Comparison of ENCODE assay signal across 8 cellular contexts in the genomic region with DNA sequence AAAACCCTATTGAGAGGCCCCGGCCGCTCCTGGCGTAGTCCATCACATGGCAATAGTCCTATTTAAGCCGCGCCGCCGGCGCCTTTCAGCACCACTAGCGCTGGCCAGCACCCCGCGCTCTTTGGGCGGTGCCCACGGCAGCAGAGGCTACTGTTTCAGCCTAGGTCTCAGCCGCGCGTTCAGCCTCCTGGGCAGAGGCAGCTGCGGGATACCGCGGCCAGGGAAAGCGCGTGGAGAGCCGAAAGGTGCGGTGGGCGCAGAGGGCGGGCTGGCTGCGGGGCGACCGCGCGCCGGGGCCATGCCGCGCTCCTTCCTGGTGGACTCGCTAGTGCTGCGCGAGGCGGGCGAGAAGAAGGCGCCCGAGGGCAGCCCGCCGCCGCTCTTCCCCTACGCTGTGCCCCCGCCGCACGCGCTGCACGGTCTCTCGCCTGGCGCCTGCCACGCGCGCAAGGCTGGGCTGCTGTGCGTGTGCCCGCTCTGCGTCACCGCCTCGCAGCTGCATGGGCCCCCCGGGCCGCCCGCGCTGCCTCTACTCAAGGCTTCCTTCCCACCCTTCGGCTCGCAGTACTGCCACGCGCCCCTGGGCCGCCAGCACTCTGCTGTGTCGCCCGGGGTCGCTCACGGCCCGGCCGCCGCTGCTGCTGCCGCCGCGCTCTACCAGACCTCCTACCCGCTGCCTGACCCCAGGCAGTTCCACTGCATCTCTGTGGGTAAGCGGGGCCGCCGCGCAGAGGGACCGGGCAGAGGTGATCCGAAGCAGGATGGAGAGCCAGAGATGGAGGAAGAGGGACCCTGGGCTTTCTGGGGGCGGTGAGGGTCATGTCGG. TPM values are rescaled to one million over a fixed set of nuclear protein-coding genes. Genes with fewer than 3 reads are reported as not detected.
A peak's percentile ranks its signal among the peaks of the same experiment; 100 is the strongest.
DNase-seq lines count a peak whose midpoint lies in the region; ATAC-seq and TF ChIP-seq lines count a peak whose summit lies in the region.

A gene (plus strand): TSS at position 91 of the 826 bp plus-strand sequence. CDS start 208 bp downstream, at position 299.

- H3K27me3 ChIP-seq in BE2C (peaks cover 98% of the 10 kb centered on the region), IMR-90 (ENCODE audit: control insufficient read depth, insufficient read depth, low read length) (peaks cover 89% of the 10 kb centered on the region), stomach smooth muscle (ENCODE audit: control insufficient read depth in 1 of 2, insufficient read depth in 2 of 2, low read length in 2 of 2) (peaks cover 77 to 91% of the 10 kb centered on the region in 2 donors)

- no peak within 1 kb of the TSS for H3K9ac ChIP-seq in IMR-90 (ENCODE audit: low read depth, low read length)
- H3K9ac ChIP-seq in stomach smooth muscle (ENCODE audit: low read length in 2 of 2), result no peak within 1 kb of the TSS

- 0 out of 2 replicates have a peak within 1 kb of the TSS, but pooled peaks have one; percentile 16 for H3K4me2 ChIP-seq in IMR-90 (ENCODE audit: low read depth, low read length)

- no peak within 1 kb of the TSS for H4K8ac ChIP-seq in IMR-90 (ENCODE audit: low read depth in 2 of 2, low read length in 2 of 2)

- TF ChIP-seq POLR2A in IMR-90 (IDR thresholded peaks at IDR 0.05; ENCODE audit: low read depth, low read length), result no peak

- POLR2A ChIA-PET in IMR-90 (lab: Charles Lee; ENCODE audit: unreplicated experiment), result no interaction called here

- no peak within 1 kb of the TSS for H3K14ac ChIP-seq in IMR-90 (replicated peaks; ENCODE audit: low read depth, low read length)

- no peak within 1 kb of the TSS for H3K4ac ChIP-seq in IMR-90 (ENCODE audit: low read depth, low read length)

- peak within 1 kb of the TSS; percentile 45 for H2AK9ac ChIP-seq in IMR-90 (replicated peaks; ENCODE audit: low read depth, low read length, poor library complexity)

- intact Hi-C loops in IMR-90 (cut with micrococcal nuclease), result loop anchor here (2.0 to 10.0 kb wide), 2 partner anchors 172 to 258 kb away; a partner anchor contains a TSS
- intact Hi-C loops in natural killer cell (cut with micrococcal nuclease), result no loop called here

- no peak within 1 kb of the TSS for H2BK120ac ChIP-seq in IMR-90 (ENCODE audit: low read depth, low read length)

- H2AFZ ChIP-seq in IMR-90 (replicated peaks; ENCODE audit: low read length, poor library complexity), result peak within 1 kb of the TSS; percentile 71

- H3K27ac Mint-ChIP-seq in natural killer cell, result no peak within 1 kb of the TSS

- no peak within 1 kb of the TSS for H2BK15ac ChIP-seq in IMR-90 (ENCODE audit: low read depth, low read length)

- no peaks in the 10 kb centered on the region for H4K20me1 ChIP-seq in IMR-90 (ENCODE audit: insufficient read depth, low read length)

- no peak within 1 kb of the TSS for H3K23ac ChIP-seq in IMR-90 (ENCODE audit: low read depth, low read length)

- peaks cover 32 to 38% of the 10 kb centered on the region in 2 donors for H3K4me1 Mint-ChIP-seq in natural killer cell

- no TSS peak for BruUV-seq in IMR-90 (replicated peaks; lab: Mats Ljungman, UMichigan)

- H2BK5ac ChIP-seq in IMR-90 (ENCODE audit: low read depth, low read length, poor library complexity, severe bottlenecking), result no peak within 1 kb of the TSS

- TF ChIP-seq CTCF in BE2C (IDR thresholded peaks at IDR 0.05; ENCODE audit: low read depth, low read length) (no peak), IMR-90 (conservative IDR thresholded peaks at IDR 0.05; ENCODE audit: low read depth, low read length) (no peak), fibroblast of mammary gland (conservative IDR thresholded peaks at IDR 0.05; ENCODE audit: control insufficient read depth, insufficient read depth, low read depth, low read length) (no peak), natural killer cell (IDR thresholded peaks at IDR 0.05) (no peak)

- H3K27me3 Mint-ChIP-seq in natural killer cell (ENCODE audit: low read depth in 2 of 2), result peaks cover 64 to 67% of the 10 kb centered on the region in 2 donors

- TF ChIP-seq RAD21 in IMR-90 (IDR thresholded peaks at IDR 0.05; ENCODE audit: low read length), result no peak

- no peaks in the 10 kb centered on the region for H3K9me1 ChIP-seq in IMR-90 (ENCODE audit: insufficient read depth, low read length)

- H4K91ac ChIP-seq in IMR-90 (ENCODE audit: insufficient read depth, low read depth, low read length), result no peak within 1 kb of the TSS

- CTCF ChIA-PET in IMR-90 (lab: Yijun Ruan, JAX), result no interaction called here

- H3K9me3 ChIP-seq in BE2C, result no peaks in the 10 kb centered on the region
- peaks cover 7% of the 10 kb centered on the region for H3K9me3 ChIP-seq in IMR-90 (ENCODE audit: control insufficient read depth, insufficient read depth, low read length)
- no peaks in the 10 kb centered on the region for H3K9me3 ChIP-seq in stomach smooth muscle (ENCODE audit: control insufficient read depth in 2 of 2, low read length in 2 of 2)

- no peak within 1 kb of the TSS for H3K18ac ChIP-seq in IMR-90 (ENCODE audit: low read depth, low read length)

- WGBS in IMR-90 (ENCODE audit: extremely low coverage in 2 of 2, insufficient read length in 1 of 2), 2 experiments, result 4% methylated on average over 44 of the region's 87 CpGs; no CpG with 5 or more reads in 1 of the 2 experiments

- H3K36me3 ChIP-seq in BE2C, result no peaks in the 10 kb centered on the region
- H3K36me3 ChIP-seq in IMR-90 (ENCODE audit: control insufficient read depth, insufficient read depth, low read length), result no peaks in the 10 kb centered on the region
- H3K36me3 ChIP-seq in stomach smooth muscle (ENCODE audit: control insufficient read depth in 2 of 2, insufficient read depth in 2 of 2, low read length in 2 of 2), result no peaks in the 10 kb centered on the region

- dilution Hi-C loops in IMR-90 (cut with HindIII; ENCODE audit: low sequenced_read_pairs, unreplicated experiment), result no loop called here

- H3K4me3 ChIP-seq in BE2C (ENCODE audit: low read depth, low read length) (peak within 1 kb of the TSS; percentile 36), IMR-90 (ENCODE audit: insufficient read depth, low read depth, low read length) (no peak within 1 kb of the TSS), fibroblast of mammary gland (ENCODE audit: control insufficient read depth, low read depth, low read length) (no peak within 1 kb of the TSS), stomach smooth muscle (ENCODE audit: low read length in 2 of 2) (peak within 1 kb of the TSS; percentile 49 to 69)

- H3K79me1 ChIP-seq in IMR-90 (ENCODE audit: low read depth in 1 of 2, low read length in 2 of 2), result no peaks in the 10 kb centered on the region

- no peak within 1 kb of the TSS for H2AK5ac ChIP-seq in IMR-90 (ENCODE audit: low read depth, low read length)

- peaks cover 0 to 2% of the 10 kb centered on the region in 2 donors for H3K9me3 Mint-ChIP-seq in natural killer cell

- H3K4me1 ChIP-seq in BE2C (no peaks in the 10 kb centered on the region), IMR-90 (ENCODE audit: control insufficient read depth, insufficient read depth, low read length) (no peaks in the 10 kb centered on the region; the same call in 1 of the 2 replicates), stomach smooth muscle (ENCODE audit: control insufficient read depth, insufficient read depth, low read length) (peaks cover 31% of the 10 kb centered on the region)

- H4K5ac ChIP-seq in IMR-90 (ENCODE audit: low read depth, low read length), result no peak within 1 kb of the TSS

- ATAC-seq in IMR-90 (ENCODE audit: low read depth), result peak; percentile 97
- ATAC-seq in natural killer cell, result peak; percentile 63 to 91 (median 82)
- ATAC-seq in GM21786 (IDR thresholded peaks at IDR 0.05; ENCODE audit: unreplicated experiment), result no peak
- no peak for ATAC-seq in HG03521 (IDR thresholded peaks at IDR 0.05; ENCODE audit: unreplicated experiment)

- H3K56ac ChIP-seq in IMR-90 (ENCODE audit: extremely low read depth, insufficient read depth, low read length), result no peak within 1 kb of the TSS

- in situ Hi-C loops in IMR-90 (cut with MboI; ENCODE audit: low sequenced_read_pairs), result no loop called here

- H3K27ac ChIP-seq in IMR-90 (ENCODE audit: insufficient read depth, low read length), result no peak within 1 kb of the TSS
- no peak within 1 kb of the TSS for H3K27ac ChIP-seq in stomach smooth muscle (ENCODE audit: low read length)

- H3K36me3 Mint-ChIP-seq in natural killer cell, result peaks cover 5% of the 10 kb centered on the region

- DNase-seq in BE2C (no peak), IMR-90 (peak; percentile 63), fibroblast of mammary gland (ENCODE audit: low read depth) (peak; percentile 68), natural killer cell (peak; percentile 31)
- peak; percentile 78 for DNase-seq in activated CD8-positive, alpha-beta memory T cell treated with anti-CD3 and anti-CD28 coated beads, Interleukin-2, amount 50 U/mL, for 48 hours

- no peak within 1 kb of the TSS for H2BK20ac ChIP-seq in IMR-90 (ENCODE audit: low read depth, low read length)

- H3K4me3 Mint-ChIP-seq in natural killer cell, result peak within 1 kb of the TSS; percentile 91

TF ChIP-seq in IMR-90, 13 proteins besides CTCF, POLR2A, EP300 and RAD21:
- no peak for TF ChIP-seq RFX5 (IDR thresholded peaks at IDR 0.05; ENCODE audit: low read depth, low read length)
- TF ChIP-seq MXI1 (IDR thresholded peaks at IDR 0.05; ENCODE audit: borderline replicate concordance, low read depth, low read length), result peak; percentile 61

RNA-seq across cellular contexts. Expression of the gene that starts here (rescaled TPM):
- not detected for polyA plus RNA-seq in BE2C (2012; ENCODE audit: insufficient read depth, insufficient read length, low read depth)
- total RNA-seq in IMR-90 (2012; rRNA removed), result not detected in 2 replicates
- not detected in 2 replicates for polyA plus RNA-seq in IMR-90 (2012; rRNA removed)
- not detected in 2 replicates for polyA plus RNA-seq in IMR-90 (2012; cell fraction: cytosol; rRNA removed)
- polyA plus RNA-seq in IMR-90 (2012; cell fraction: nucleus; rRNA removed; ENCODE audit: low replicate concordance), result not detected in 2 replicates
- not detected for total RNA-seq in natural killer cell

Comparison
In these comparisons a context has a peak if more than half of its experiments do, and no peak if none do; other contexts are left out.
1. Peak in DNase-seq, ATAC-seq and H3K4me2 ChIP-seq in IMR-90; RNA of the gene not detected or under 1 TPM.
2. Peak in DNase-seq and ATAC-seq in natural killer cell; RNA of the gene not detected or under 1 TPM.
3. H3K4me3 ChIP-seq: peak in BE2C (single experiment) and stomach smooth muscle (2 of 2); none in IMR-90 (single experiment) and fibroblast of mammary gland (single experiment).